In genomic region chr10:65796472-65796871, GRCh38 we compare ENCODE assay signal across 25 cellular contexts.
"Had no signal": no experiment of that assay in that cellular context is flagged by ENCODE, and none has a peak within 500 bp of the region (broad histone marks: within the 10 kb centered on the region; RNA-seq: fewer than 3 reads in every experiment).

No MANE protein-coding gene starts in this region.

- H3K4me3 ChIP-seq: hepatocyte, left lung, lower lobe of right lung, neural progenitor cell, ovary, right atrium auricular region, right lobe of liver, smooth muscle cell, tibial nerve, upper lobe of left lung, vagina had no signal

- H3K4me1 ChIP-seq: left lung, lower lobe of right lung, neural progenitor cell, right atrium auricular region, right lobe of liver, tibial nerve, vagina had no signal

- ATAC-seq: left lung; lower lobe of right lung; natural killer cell; right lobe of liver; stimulated activated memory B cell treated with anti-CD40 and anti-IgM and Interleukin-4, amounts not matched to agents 10 μg/mL and 1 μg/mL and 100 μg/mL, for 72 hours; stimulated activated naive CD8-positive, alpha-beta T cell treated with anti-CD3 and anti-CD28 coated beads, Interleukin-15, amount 100 ng/mL, for 72 hours had no signal

- H3K36me3 ChIP-seq: left lung, lower lobe of right lung, neural progenitor cell, ovary, right atrium auricular region, right lobe of liver, tibial nerve, upper lobe of left lung, vagina had no signal

- H3K27me3 ChIP-seq: hepatocyte, left lung, neural progenitor cell, ovary, right atrium auricular region, right lobe of liver, tibial nerve, upper lobe of left lung, vagina had no signal

- H3K9me3 ChIP-seq: lower lobe of right lung, ovary, right atrium auricular region, right lobe of liver, tibial nerve, upper lobe of left lung, vagina had no signal

- DNase-seq: islet precursor cell; left lung; lower lobe of right lung; mammary epithelial cell; mesenchymal stem cell; naive B cell; natural killer cell; nephron progenitor cell; ovary; right lobe of liver; stimulated activated CD4-positive, alpha-beta T cell treated with anti-CD3 and anti-CD28 coated beads, Interleukin-1b, Interleukin-23, amount 100 ng/mL, for 48 hours; stimulated activated CD4-positive, alpha-beta T cell treated with anti-CD3 and anti-CD28 coated beads, Interleukin-2, amount 100 ng/mL, for 48 hours; stimulated activated CD4-positive, alpha-beta T cell treated with anti-CD3 and anti-CD28 coated beads, Interleukin-4, amount 100 ng/mL, for 4 hours; stimulated activated CD8-positive, alpha-beta memory T cell treated with anti-CD3 and anti-CD28 coated beads, Interleukin-4, amount 100 ng/mL, for 48 hours; stimulated activated naive CD4-positive, alpha-beta T cell treated with Interleukin-2 at 50 U/mL for 16 hours; stimulated activated naive CD8-positive, alpha-beta T cell treated with anti-CD3 and anti-CD28 coated beads, Interleukin-15, amount 100 ng/mL, for 72 hours; substantia nigra; upper lobe of left lung had no signal
